ENCODE assay signal across 8 cellular contexts in genomic region chr20:45405566-45406259, GRCh38. TPM values are rescaled to one million over a fixed set of nuclear protein-coding genes. Genes with fewer than 3 reads are reported as not detected.
DNase-seq lines count a peak whose midpoint lies in the region; ATAC-seq, FAIRE-seq and TF ChIP-seq lines count a peak whose summit lies in the region.

No MANE protein-coding gene starts in this region.

- H3K36me3 Mint-ChIP-seq in WTC11, result peaks cover 24% of the 10 kb centered on the region

- intact Hi-C loops in ovary (cut with DNase I), result loop anchor here in 1 of 4 donors (2.0 to 5.0 kb wide), 2 partner anchors 43 to 547 kb away; partner anchors contain the start of gene SYS1

- peaks cover 20% of the 10 kb centered on the region for H3K9me3 Mint-ChIP-seq in WTC11

- peak overlapping the region; percentile 41 to 58 for H3K27ac ChIP-seq in ovary

- no peak for TF ChIP-seq EP300 in ovary (IDR thresholded peaks at IDR 0.05)

- no peak overlapping the region for H3K27ac Mint-ChIP-seq in WTC11

- H3K27me3 Mint-ChIP-seq in WTC11 (ENCODE audit: low read depth), result peaks cover 29% of the 10 kb centered on the region

- no peak for TF ChIP-seq POLR2A in ovary (IDR thresholded peaks at IDR 0.05)

- peaks cover 3% of the 10 kb centered on the region for H3K4me1 ChIP-seq in ovary (ENCODE audit: insufficient read depth)

- peak; percentile 61 for DNase-seq in activated effector memory CD4-positive, alpha-beta T cell treated with anti-CD3 and anti-CD28 coated beads, Interleukin-2, amount 50 U/mL, for 16 hours
- DNase-seq in activated effector memory CD4-positive, alpha-beta T cell treated with Interleukin-2 at 50 U/mL for 16 hours, result no peak
- DNase-seq in WTC11 (ENCODE audit: low spot score), result peak; percentile 47
- peak; percentile 52 to 53 for DNase-seq in frontal cortex (ENCODE audit: low spot score in 2 of 2)
- peak in 4 of 5 donors; percentile 38 to 53 (median 48) for DNase-seq in ovary
- no peak for DNase-seq in GM19240 (ENCODE audit: insufficient read length, low spot score)
- DNase-seq in middle frontal gyrus (ENCODE audit: extremely low spot score, low spot score), result no peak

- H3K27me3 ChIP-seq in ovary, result no peaks in the 10 kb centered on the region

- no peak for TF ChIP-seq CTCF in WTC11 (IDR thresholded peaks at IDR 0.05)
- no peak for TF ChIP-seq CTCF in ovary (IDR thresholded peaks at IDR 0.05)

- no peaks in the 10 kb centered on the region for H3K36me3 ChIP-seq in ovary

- CTCF ChIA-PET in WTC11 (lab: Charles Lee), result interaction anchor here (1.2 to 3.5 kb wide), 8 partner anchors 10 to 112 kb away, joined by 4 to 56 read pairs (median 9); partner anchors contain the start of genes PIGT and SYS1

- ATAC-seq in WTC11, result peak; percentile 65
- ATAC-seq in HG02938 (IDR thresholded peaks at IDR 0.05; ENCODE audit: unreplicated experiment), result no peak

- no peak for FAIRE-seq in frontal cortex (lab: Jason Lieb, UNC)

- peak overlapping the region; percentile 78 for H3K4me3 Mint-ChIP-seq in WTC11

- peak overlapping the region; percentile 51 for H3K4me3 ChIP-seq in ovary

- peaks cover 12% of the 10 kb centered on the region for H3K4me1 Mint-ChIP-seq in WTC11

- WGBS in ovary, 3 donors, result 1 to 3% (median 2%) methylated on average over 45 to 49 of the region's 49 CpGs

- H3K9me3 ChIP-seq in ovary, result no peaks in the 10 kb centered on the region

- POLR2A ChIA-PET in WTC11 (lab: Charles Lee), result interaction anchor here (1.0 to 2.2 kb wide), 4 partner anchors 29 to 47 kb away, joined by 3 to 9 read pairs (median 4); partner anchors contain the start of gene SYS1

TF ChIP-seq in WTC11, 78 proteins besides CTCF, POLR2A, EP300 and RAD21 (continues in another document):
- 0 out of 2 replicates have a peak, but pooled peaks have one; percentile 37 for TF ChIP-seq FOXP4 (CRISPR knock-in tag; IDR thresholded peaks at IDR 0.05)
- no peak for TF ChIP-seq ATF1 (CRISPR knock-in tag; IDR thresholded peaks at IDR 0.05)
- TF ChIP-seq ZBTB21 (CRISPR knock-in tag; IDR thresholded peaks at IDR 0.05; ENCODE audit: borderline replicate concordance), result no peak
- TF ChIP-seq ARID4B (CRISPR knock-in tag; IDR thresholded peaks at IDR 0.05; ENCODE audit: borderline replicate concordance), result 0 out of 2 replicates have a peak, but pooled peaks have one; percentile 45
- TF ChIP-seq USF1 (CRISPR knock-in tag; IDR thresholded peaks at IDR 0.05), result peak; percentile 56; the same call in 1 of the 2 replicates
- TF ChIP-seq JUN (CRISPR knock-in tag; IDR thresholded peaks at IDR 0.05), result no peak
- TF ChIP-seq E2F5 (CRISPR knock-in tag; IDR thresholded peaks at IDR 0.05), result 0 out of 2 replicates have a peak, but pooled peaks have one; percentile 19

RNA-seq across cellular contexts. Expression of gene DBNDD2, which starts 2.4 kb away (rescaled TPM):
- total RNA-seq in WTC11 (2021) (58.7 to 65.8 TPM (median 61.1 TPM) in 3 replicates), frontal cortex (2.9 TPM), ovary (10 to 100 TPM; 18.4 to 51.3 (median 31.6) TPM)
- polyA plus RNA-seq in ovary, result 10 to 100 TPM; 36.1 to 63.2 TPM

RNA-seq across cellular contexts. Expression of gene PIGT, which starts 10.2 kb away (rescaled TPM):
- total RNA-seq in WTC11 (2021) (63.7 to 67.7 TPM (median 67.7 TPM) in 3 replicates), frontal cortex (10.2 TPM), ovary (10 to 100 TPM; 30.0 to 84.2 (median 69.3) TPM)
- 100 to 1,000 TPM in 1 of 2 donors, 10 to 100 TPM in 1; 68.1 to 172 TPM for polyA plus RNA-seq in ovary

RNA-seq across cellular contexts. Expression of gene TP53TG5, which starts 27.6 kb away (rescaled TPM):
- 0.37 to 0.85 TPM in 2 of 3 replicates, not detected in the other for total RNA-seq in WTC11 (2021)
- not detected for total RNA-seq in frontal cortex
- under 1 TPM in 2 of 7 donors, not detected in 5; 0.42 to 0.89 TPM for total RNA-seq in ovary
- under 1 TPM in 1 of 2 donors, not detected in 1; 0.02 TPM for polyA plus RNA-seq in ovary

RNA-seq across cellular contexts. Expression of gene SYS1, which starts 42.8 kb away (rescaled TPM):
- 15.4 to 20.1 TPM (median 16.4 TPM) in 3 replicates for total RNA-seq in WTC11 (2021)
- total RNA-seq in frontal cortex, result 25.7 TPM
- 10 to 100 TPM; 29.2 to 69.7 (median 32.8) TPM for total RNA-seq in ovary
- 10 to 100 TPM; 33.0 to 47.0 TPM for polyA plus RNA-seq in ovary

RNA-seq across cellular contexts. Expression of gene SDC4, which starts 57.5 kb away (rescaled TPM):
- total RNA-seq in WTC11 (2021) (64.0 to 69.6 TPM (median 69.5 TPM) in 3 replicates), frontal cortex (0.82 TPM), ovary (100 to 1,000 TPM in 1 of 7 donors, 10 to 100 TPM in 6; 12.9 to 269 (median 45.9) TPM)
- polyA plus RNA-seq in ovary, result 10 to 100 TPM; 17.3 to 49.0 TPM

Comparison
In these comparisons a context has a peak if more than half of its experiments do, and no peak if none do; other contexts are left out.
1. DNase-seq: peak in activated effector memory CD4-positive, alpha-beta T cell treated with anti-CD3 and anti-CD28 coated beads, Interleukin-2, amount 50 U/mL, for 16 hours (single experiment), WTC11 (single experiment), frontal cortex (2 of 2) and ovary (4 of 5); none in activated effector memory CD4-positive, alpha-beta T cell treated with Interleukin-2 at 50 U/mL for 16 hours (single experiment), GM19240 (single experiment) and middle frontal gyrus (single experiment).